Comparison of ENCODE assay signal across 11 cellular contexts in the genomic region with DNA sequence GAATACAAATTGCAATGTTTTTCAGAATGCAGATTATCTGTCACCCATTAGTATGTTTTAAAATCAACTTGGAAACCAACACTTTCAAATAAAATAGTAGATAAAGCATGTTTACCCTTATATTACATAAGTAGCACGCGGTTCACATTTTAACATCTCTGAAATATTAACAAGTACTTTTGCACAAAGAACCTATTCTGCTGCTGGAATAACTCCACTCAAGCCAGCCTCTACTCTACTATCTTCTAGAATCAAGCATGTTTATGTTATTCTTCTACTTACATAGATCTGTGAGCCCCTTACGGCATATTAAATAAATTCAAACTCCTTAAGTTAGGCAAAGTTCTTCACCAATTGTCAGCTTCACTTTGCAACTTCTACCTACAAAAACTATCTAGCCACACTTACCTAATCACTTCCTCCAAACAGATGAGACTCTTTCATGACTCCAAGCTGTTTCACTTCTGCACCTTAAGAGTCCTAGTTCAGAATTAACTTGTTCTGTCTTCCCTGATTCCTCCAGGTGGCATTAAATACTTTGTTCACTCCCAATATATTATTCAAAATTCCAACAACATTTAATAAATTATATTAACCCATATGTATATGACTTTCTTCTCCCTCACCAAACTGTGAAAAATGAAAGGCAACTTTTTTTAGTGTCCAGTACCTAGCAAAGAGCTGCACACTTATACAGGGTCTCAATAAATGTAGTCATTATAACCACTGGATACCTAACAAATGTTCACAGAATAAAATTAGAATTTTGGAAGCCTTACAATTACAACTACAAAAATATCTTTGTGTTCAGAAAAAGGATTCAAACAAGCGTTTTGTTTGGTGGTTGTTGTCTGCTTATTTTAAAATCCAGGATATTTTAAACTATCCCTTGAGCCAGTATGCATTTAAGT. TPM values are rescaled to one million over a fixed set of nuclear protein-coding genes. Genes with fewer than 3 reads are reported as not detected.
A peak's percentile ranks its signal among the peaks of the same experiment; 100 is the strongest.
DNase-seq lines count a peak whose midpoint lies in the region; ATAC-seq and TF ChIP-seq lines count a peak whose summit lies in the region.
"Had no signal": no experiment of that assay in that cellular context is flagged by ENCODE, and none has a peak within 500 bp of the region (broad histone marks: within the 10 kb centered on the region; RNA-seq: fewer than 3 reads in every experiment).

No MANE protein-coding gene starts in this region.

- POLR2A ChIA-PET in CD8-positive, alpha-beta T cell (lab: Charles Lee): interaction anchor here (1.6 to 2.0 kb wide), 3 partner anchors 10 to 70 kb away, joined by 4 to 6 read pairs (median 6); partner anchors contain the start of gene CEP85L

- H3K4me3 Mint-ChIP-seq in CD8-positive, alpha-beta T cell: peak overlapping the region; percentile 2
- H3K4me3 Mint-ChIP-seq: activated T-cell treated with anti-CD3 and anti-CD28 coated beads, Interleukin-2, amount 50 U/mL, for 24 hours had no signal

- no peaks in the 10 kb centered on the region for H3K36me3 ChIP-seq in CD8-positive, alpha-beta T cell (ENCODE audit: insufficient read depth, low read length)

- H3K27me3 ChIP-seq in CD8-positive, alpha-beta T cell (ENCODE audit: insufficient read depth, low read length): no peaks in the 10 kb centered on the region
- no peaks in the 10 kb centered on the region for H3K27me3 ChIP-seq in right cardiac atrium (ENCODE audit: control insufficient read depth, insufficient read depth)
- H3K27me3 ChIP-seq: BLaER1 treated with 17β-estradiol and CSF1 and Interleukin-3, amounts not matched to agents 10 nM and 100 nM had no signal

- H3K4me1 Mint-ChIP-seq in CD8-positive, alpha-beta T cell (ENCODE audit: low read depth): peaks cover 77% of the 10 kb centered on the region

- no peaks in the 10 kb centered on the region for H3K9me3 ChIP-seq in CD8-positive, alpha-beta T cell (ENCODE audit: low read length)
- H3K9me3 ChIP-seq in right cardiac atrium (ENCODE audit: control insufficient read depth, low read length): no peaks in the 10 kb centered on the region

- 72% methylated on average over 4 of the region's 4 CpGs for WGBS in right cardiac atrium

- H3K27ac ChIP-seq in CD8-positive, alpha-beta T cell (ENCODE audit: low read depth, low read length): no peak overlapping the region
- H3K27ac ChIP-seq in right cardiac atrium (ENCODE audit: low read length): no peak overlapping the region
- H3K27ac ChIP-seq: BLaER1 treated with 17β-estradiol and CSF1 and Interleukin-3, amounts not matched to agents 10 nM and 100 nM had no signal

- no peak for DNase-seq in CD8-positive, alpha-beta T cell
- DNase-seq in SKM-1 (lab: John Stamatoyannopoulos, UW; ENCODE audit: unreplicated experiment): peak; percentile 24
- DNase-seq in KG1 (lab: John Stamatoyannopoulos, UW): no peak
- no peak for DNase-seq in activated CD4-positive, alpha-beta T cell treated with anti-CD3 and anti-CD28 coated beads, Interleukin-2, amount 50 U/mL, for 48 hours
- DNase-seq in right cardiac atrium: no peak
- no peak for DNase-seq in COR-L47 (lab: John Stamatoyannopoulos, UW)
- DNase-seq: activated T-cell treated with anti-CD3 and anti-CD28 coated beads, Interleukin-2, amount 50 U/mL, for 24 hours; SHP77 treated with DMSO at 0.1 percent for 48 hours had no signal

- H3K27me3 Mint-ChIP-seq in CD8-positive, alpha-beta T cell (ENCODE audit: low read depth): no peaks in the 10 kb centered on the region
- H3K27me3 Mint-ChIP-seq: activated T-cell treated with anti-CD3 and anti-CD28 coated beads, Interleukin-2, amount 50 U/mL, for 24 hours had no signal

- peak; percentile 59 for ATAC-seq in CD8-positive, alpha-beta T cell
- ATAC-seq in GM19351 (IDR thresholded peaks at IDR 0.05; ENCODE audit: unreplicated experiment) (peak; percentile 93), HG02973 (IDR thresholded peaks at IDR 0.05; ENCODE audit: unreplicated experiment) (peak; percentile 82), right cardiac atrium (no peak)

- no peaks in the 10 kb centered on the region for H3K9me3 Mint-ChIP-seq in CD8-positive, alpha-beta T cell
- H3K9me3 Mint-ChIP-seq: activated T-cell treated with anti-CD3 and anti-CD28 coated beads, Interleukin-2, amount 50 U/mL, for 24 hours had no signal

- peaks cover 23% of the 10 kb centered on the region for H3K4me1 ChIP-seq in CD8-positive, alpha-beta T cell (ENCODE audit: insufficient read depth, low read length)
- H3K4me1 ChIP-seq in right cardiac atrium (ENCODE audit: control insufficient read depth, insufficient read depth, low read length): peaks cover 7% of the 10 kb centered on the region

- H3K27ac Mint-ChIP-seq in CD8-positive, alpha-beta T cell: peak overlapping the region; percentile 21
- H3K27ac Mint-ChIP-seq: activated T-cell treated with anti-CD3 and anti-CD28 coated beads, Interleukin-2, amount 50 U/mL, for 24 hours had no signal

- no peak overlapping the region for H3K4me3 ChIP-seq in CD8-positive, alpha-beta T cell (ENCODE audit: low read depth, low read length)
- H3K4me3 ChIP-seq in right cardiac atrium (ENCODE audit: low read length): no peak overlapping the region
- H3K4me3 ChIP-seq: BLaER1 treated with 17β-estradiol and CSF1 and Interleukin-3, amounts not matched to agents 10 nM and 100 nM had no signal

- intact Hi-C loops in CD8-positive, alpha-beta T cell (cut with DNase I, micrococcal nuclease): no loop called here
- intact Hi-C loops in right cardiac atrium (cut with DNase I): no loop called here

- TF ChIP-seq CTCF in CD8-positive, alpha-beta T cell (IDR thresholded peaks at IDR 0.05): no peak

- CTCF ChIA-PET in CD8-positive, alpha-beta T cell (lab: Charles Lee): interaction anchor here (0.7 to 1.4 kb wide), 5 partner anchors 70 to 356 kb away, joined by 3 to 5 read pairs (median 4); no protein-coding TSS in a partner anchor

- H3K36me3 Mint-ChIP-seq in CD8-positive, alpha-beta T cell: peaks cover 15% of the 10 kb centered on the region

RNA-seq across cellular contexts. Expression of gene CEP85L, which starts 12.1 kb away (rescaled TPM):
- total RNA-seq in CD8-positive, alpha-beta T cell: 10 to 100 TPM; 86.2 to 89.0 TPM
- total RNA-seq in right cardiac atrium: 10 to 100 TPM in 1 of 4 donors, 1 to 10 TPM in 3; 6.3 to 11.5 (median 8.5) TPM
- 3.8 TPM for polyA plus RNA-seq in right cardiac atrium

Comparison
In these comparisons a context has a peak if more than half of its experiments do, and no peak if none do; other contexts are left out.
1. ATAC-seq: peak in CD8-positive, alpha-beta T cell (single experiment), GM19351 (single experiment) and HG02973 (single experiment); none in right cardiac atrium (0 of 2).
2. RNA of gene CEP85L, which starts 12.1 kb away (total RNA-seq): 86.2 to 89.0 TPM in CD8-positive, alpha-beta T cell; 6.3 to 11.5 TPM in right cardiac atrium; every median in the first group is over 4 times any median in the second.